Comparison of ENCODE assay signal across 8 cellular contexts in genomic region chr5:33300209-33300742, GRCh38.
DNase-seq lines count a peak whose midpoint lies in the region; ATAC-seq and TF ChIP-seq lines count a peak whose summit lies in the region.

No MANE protein-coding gene starts in this region.

- H3K36me3 Mint-ChIP-seq in CD8-positive, alpha-beta T cell, result no peaks in the 10 kb centered on the region

- H3K4me1 Mint-ChIP-seq in CD8-positive, alpha-beta T cell (ENCODE audit: low read depth), result no peaks in the 10 kb centered on the region

- DNase-seq in GM13976 (ENCODE audit: low spot score), result peak; percentile 25
- DNase-seq in KBM-7, result peak; percentile 67
- peak; percentile 48 for DNase-seq in fibroblast of mammary gland (ENCODE audit: low read depth)
- no peak for DNase-seq in tibial artery
- DNase-seq in CD8-positive, alpha-beta T cell, result no peak
- DNase-seq in NCI-H748 treated with DMSO at 0.1 percent for 48 hours (lab: John Stamatoyannopoulos, UW), result no peak
- DNase-seq in DMS 273 treated with DMSO at 0.1 percent for 48 hours (lab: John Stamatoyannopoulos, UW), result no peak

- ATAC-seq in GM21529 (IDR thresholded peaks at IDR 0.05; ENCODE audit: unreplicated experiment), result peak; percentile 76
- no peak for ATAC-seq in CD8-positive, alpha-beta T cell

- H3K4me1 ChIP-seq in tibial artery, result peaks cover 0 to 15% (median 0%) of the 10 kb centered on the region in 4 donors
- H3K4me1 ChIP-seq in CD8-positive, alpha-beta T cell (ENCODE audit: insufficient read depth, low read length), result no peaks in the 10 kb centered on the region

- no peaks in the 10 kb centered on the region for H3K9me3 Mint-ChIP-seq in CD8-positive, alpha-beta T cell

- no peak for TF ChIP-seq CTCF in GM13976 (IDR thresholded peaks at IDR 0.05; ENCODE audit: borderline replicate concordance, control extremely low read depth, extremely low read depth, insufficient read depth, missing control alignments)
- TF ChIP-seq CTCF in fibroblast of mammary gland (conservative IDR thresholded peaks at IDR 0.05; ENCODE audit: control insufficient read depth, insufficient read depth, low read depth, low read length), result no peak
- no peak for TF ChIP-seq CTCF in tibial artery (IDR thresholded peaks at IDR 0.05)
- no peak for TF ChIP-seq CTCF in CD8-positive, alpha-beta T cell (IDR thresholded peaks at IDR 0.05)

- H3K4me3 Mint-ChIP-seq in CD8-positive, alpha-beta T cell, result no peak overlapping the region

- peak overlapping the region; percentile 34 to 67 for H3K27ac ChIP-seq in tibial artery
- no peak overlapping the region for H3K27ac ChIP-seq in CD8-positive, alpha-beta T cell (ENCODE audit: low read depth, low read length)

- intact Hi-C loops in tibial artery (cut with DNase I; ENCODE audit: low total_unique reads), result no loop called here
- intact Hi-C loops in CD8-positive, alpha-beta T cell (cut with DNase I, micrococcal nuclease), result no loop called here

- POLR2A ChIA-PET in CD8-positive, alpha-beta T cell (lab: Charles Lee), result no interaction called here

- no peaks in the 10 kb centered on the region for H3K9me3 ChIP-seq in tibial artery
- H3K9me3 ChIP-seq in CD8-positive, alpha-beta T cell (ENCODE audit: low read length), result no peaks in the 10 kb centered on the region

- CTCF ChIA-PET in CD8-positive, alpha-beta T cell (lab: Charles Lee), result no interaction called here

- no peaks in the 10 kb centered on the region for H3K27me3 Mint-ChIP-seq in CD8-positive, alpha-beta T cell (ENCODE audit: low read depth)

- in situ Hi-C loops in GM13976 (cut with MboI; ENCODE audit: low sequenced_read_pairs, unreplicated experiment) (no loop called here), KBM-7 (cut with MboI; ENCODE audit: low pct_unique_long_range_greater_than_20kb, low sequenced_read_pairs) (no loop called here)

- no peaks in the 10 kb centered on the region for H3K36me3 ChIP-seq in tibial artery
- H3K36me3 ChIP-seq in CD8-positive, alpha-beta T cell (ENCODE audit: insufficient read depth, low read length), result no peaks in the 10 kb centered on the region

- no peak overlapping the region for H3K27ac Mint-ChIP-seq in CD8-positive, alpha-beta T cell

- H3K4me3 ChIP-seq in fibroblast of mammary gland (ENCODE audit: control insufficient read depth, low read depth, low read length), result no peak overlapping the region
- no peak overlapping the region for H3K4me3 ChIP-seq in tibial artery
- H3K4me3 ChIP-seq in CD8-positive, alpha-beta T cell (ENCODE audit: low read depth, low read length), result no peak overlapping the region

- no peaks in the 10 kb centered on the region for H3K27me3 ChIP-seq in tibial artery
- no peaks in the 10 kb centered on the region for H3K27me3 ChIP-seq in CD8-positive, alpha-beta T cell (ENCODE audit: insufficient read depth, low read length)

Comparison
In these comparisons a context has a peak if more than half of its experiments do, and no peak if none do; other contexts are left out.
1. DNase-seq: peak in GM13976 (single experiment), KBM-7 (single experiment) and fibroblast of mammary gland (single experiment); none in tibial artery (0 of 2), CD8-positive, alpha-beta T cell (0 of 7), NCI-H748 treated with DMSO at 0.1 percent for 48 hours (single experiment) and DMS 273 treated with DMSO at 0.1 percent for 48 hours (single experiment).